ENCODE assay signal across 12 cellular contexts in genomic region chr5:131377785-131378325, GRCh38.
DNase-seq lines count a peak whose midpoint lies in the region; ATAC-seq, FAIRE-seq and TF ChIP-seq lines count a peak whose summit lies in the region.
"Had no signal": no experiment of that assay in that cellular context is flagged by ENCODE, and none has a peak within 500 bp of the region (broad histone marks: within the 10 kb centered on the region; RNA-seq: fewer than 3 reads in every experiment).

No MANE protein-coding gene starts in this region.

- POLR2A ChIA-PET in AG04450 (lab: Yijun Ruan, JAX), result interaction anchor here (1.0 to 1.2 kb wide), 2 partner anchors 11 to 114 kb away, joined by 4 read pairs; partner anchors contain the start of gene CDC42SE2

- H3K27ac ChIP-seq in AG04450 (ENCODE audit: low read depth, low read length) (no peak overlapping the region), astrocyte (ENCODE audit: low read depth, low read length) (peak overlapping the region; percentile 9), adrenal gland (no peak overlapping the region)
- H3K27ac ChIP-seq: right atrium auricular region had no signal

- H3K9me3 ChIP-seq in AG04450 (ENCODE audit: control insufficient read depth, insufficient read depth, low read length) (no peaks in the 10 kb centered on the region), astrocyte (ENCODE audit: insufficient read depth, low read depth, low read length) (no peaks in the 10 kb centered on the region), adrenal gland (replicated peaks in 1 of 3) (no peaks in the 10 kb centered on the region)
- H3K9me3 ChIP-seq: right atrium auricular region had no signal

- no peak for FAIRE-seq in astrocyte (lab: Jason Lieb, UNC)
- FAIRE-seq: kidney had no signal

- H3K27me3 ChIP-seq in AG04450 (ENCODE audit: control insufficient read depth, insufficient read depth, low read length) (no peaks in the 10 kb centered on the region), astrocyte (ENCODE audit: insufficient read depth, low read length) (no peaks in the 10 kb centered on the region), adrenal gland (no peaks in the 10 kb centered on the region)
- H3K27me3 ChIP-seq: right atrium auricular region had no signal

- CTCF ChIA-PET in AG04450 (lab: Charles Lee), result interaction anchor here (1.0 to 1.6 kb wide), 3 partner anchors 8 to 213 kb away, joined by 3 to 4 read pairs (median 3); partner anchors contain the start of gene HINT1

- intact Hi-C loops in adrenal gland (cut with DNase I), result no loop called here

- H3K4me1 Mint-ChIP-seq in astrocyte (ENCODE audit: low read depth, unreplicated experiment), result peaks cover 21% of the 10 kb centered on the region
- peaks cover 44% of the 10 kb centered on the region for H3K4me1 Mint-ChIP-seq in memory B cell

- H3K9ac ChIP-seq in astrocyte (ENCODE audit: low read length), result no peak overlapping the region

- peaks cover 6% of the 10 kb centered on the region for H4K20me1 ChIP-seq in astrocyte (ENCODE audit: insufficient read depth, low read length)

- TF ChIP-seq POLR2A in adrenal gland (IDR thresholded peaks at IDR 0.05), result no peak

- H3K27ac Mint-ChIP-seq in astrocyte (ENCODE audit: unreplicated experiment), result no peak overlapping the region
- peak overlapping the region; percentile 98 for H3K27ac Mint-ChIP-seq in memory B cell

- H3K4me3 Mint-ChIP-seq in astrocyte (ENCODE audit: unreplicated experiment) (no peak overlapping the region), memory B cell (no peak overlapping the region)

- peak overlapping the region; percentile 9 for H3K4me2 ChIP-seq in astrocyte (ENCODE audit: low read length)

- peaks cover 33% of the 10 kb centered on the region for H3K79me2 ChIP-seq in astrocyte (ENCODE audit: insufficient read depth, low read length)

- H3K9me3 Mint-ChIP-seq in astrocyte (ENCODE audit: unreplicated experiment) (peaks cover 4% of the 10 kb centered on the region), memory B cell (no peaks in the 10 kb centered on the region)

- no peak overlapping the region for H2AFZ ChIP-seq in astrocyte (ENCODE audit: low read depth, low read length)

- no peak for ATAC-seq in memory B cell (ENCODE audit: low read depth)
- no peak for ATAC-seq in HG02642 (IDR thresholded peaks at IDR 0.05; ENCODE audit: poor library complexity, unreplicated experiment)

- H3K4me1 ChIP-seq in astrocyte (ENCODE audit: insufficient read depth, low read length) (peaks cover 14% of the 10 kb centered on the region), adrenal gland (replicated peaks in 1 of 2) (peaks cover 8 to 24% of the 10 kb centered on the region in 2 donors)

- H3K36me3 Mint-ChIP-seq in astrocyte (ENCODE audit: low read depth, unreplicated experiment) (no peaks in the 10 kb centered on the region), memory B cell (peaks cover 20% of the 10 kb centered on the region)

- H3K27me3 Mint-ChIP-seq in astrocyte (ENCODE audit: low read depth, unreplicated experiment) (no peaks in the 10 kb centered on the region), memory B cell (no peaks in the 10 kb centered on the region)

- in situ Hi-C loops in G401 (cut with HindIII; ENCODE audit: low sequenced_read_pairs), result no loop called here

- 66 to 77% (median 76%) methylated on average over 2 of the region's 2 CpGs for WGBS in adrenal gland, 4 donors

- H3K36me3 ChIP-seq in astrocyte (ENCODE audit: insufficient read depth, low read length), result no peaks in the 10 kb centered on the region
- H3K36me3 ChIP-seq in adrenal gland (replicated peaks in 1 of 2), result no peaks in the 10 kb centered on the region
- H3K36me3 ChIP-seq: right atrium auricular region had no signal

- H3K4me3 ChIP-seq in AG04450 (ENCODE audit: low read depth, low read length) (no peak overlapping the region), astrocyte (ENCODE audit: insufficient read depth, low read depth, low read length) (no peak overlapping the region), adrenal gland (no peak overlapping the region)
- H3K4me3 ChIP-seq: right atrium auricular region had no signal

- no peak for TF ChIP-seq CTCF in AG04450 (IDR thresholded peaks at IDR 0.05; ENCODE audit: low read depth, low read length)
- no peak for TF ChIP-seq CTCF in astrocyte (IDR thresholded peaks at IDR 0.05; ENCODE audit: insufficient read depth, low read depth, low read length)
- TF ChIP-seq CTCF in adrenal gland (IDR thresholded peaks at IDR 0.05), result no peak

- DNase-seq in AG04450 (ENCODE audit: low read depth, low spot score) (peak; percentile 43), HT1080 (ENCODE audit: low read depth) (peak; percentile 41), astrocyte (ENCODE audit: low read depth) (peak; percentile 48), memory B cell (ENCODE audit: low spot score in 2 of 2) (no peak), adrenal gland (no peak), G401 (ENCODE audit: low spot score) (no peak), NCI-H82 treated with DMSO at 0.1 percent for 48 hours (lab: John Stamatoyannopoulos, UW; ENCODE audit: unreplicated experiment) (no peak)
- DNase-seq: activated CD8-positive, alpha-beta memory T cell treated with anti-CD3 and anti-CD28 coated beads, Interleukin-2, amount 50 U/mL, for 48 hours; kidney; NCI-H146 had no signal

Comparison
In these comparisons a context has a peak if more than half of its experiments do, and no peak if none do; other contexts are left out.
1. DNase-seq: peak in AG04450 (single experiment), HT1080 (single experiment) and astrocyte (single experiment); none in memory B cell (0 of 2), adrenal gland (0 of 7), G401 (single experiment) and NCI-H82 treated with DMSO at 0.1 percent for 48 hours (single experiment).